Comparison of ENCODE assay signal across 1 cellular context in the genomic region with DNA sequence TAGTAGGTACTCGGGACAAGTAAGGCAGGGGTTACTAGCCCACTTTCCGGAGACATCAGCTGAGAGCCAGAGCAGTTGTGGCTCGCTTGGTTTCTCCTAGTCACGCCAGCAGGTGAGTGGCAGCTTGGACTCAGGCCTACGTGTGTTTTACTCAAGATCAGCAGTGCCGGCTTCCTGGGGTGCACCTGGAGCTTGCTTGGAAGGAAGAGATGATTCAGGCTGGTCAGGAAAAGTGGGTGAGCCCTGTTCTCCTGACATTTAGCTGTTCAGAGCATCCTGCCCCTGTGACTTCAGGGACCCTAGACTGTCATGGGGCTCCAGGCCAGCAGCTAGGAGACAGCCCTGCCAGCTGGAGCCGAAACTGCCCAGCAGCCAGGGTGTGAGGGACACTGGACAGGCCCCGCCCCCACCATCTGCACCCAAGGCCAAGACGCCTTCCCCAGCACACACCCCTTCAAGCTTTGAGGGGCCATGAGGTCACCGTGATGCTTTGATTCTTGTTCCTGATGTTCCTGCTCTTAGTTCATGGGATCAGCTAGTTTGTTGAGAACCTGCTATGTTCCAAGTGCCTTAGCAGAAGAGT.
TF ChIP-seq lines count a peak whose summit lies in the region.

No MANE protein-coding gene starts in this region.

TF ChIP-seq in IMR-90, 13 proteins besides CTCF, POLR2A, EP300 and RAD21 (continued from another document):
- TF ChIP-seq ELK1 (IDR thresholded peaks at IDR 0.05; ENCODE audit: borderline replicate concordance, low read depth, low read length), result no peak
- TF ChIP-seq SMC3 (IDR thresholded peaks at IDR 0.05; ENCODE audit: low read depth, low read length), result no peak
- TF ChIP-seq MAZ (IDR thresholded peaks at IDR 0.05; ENCODE audit: borderline replicate concordance, low read depth, low read length), result no peak
- TF ChIP-seq, protein P1, sequence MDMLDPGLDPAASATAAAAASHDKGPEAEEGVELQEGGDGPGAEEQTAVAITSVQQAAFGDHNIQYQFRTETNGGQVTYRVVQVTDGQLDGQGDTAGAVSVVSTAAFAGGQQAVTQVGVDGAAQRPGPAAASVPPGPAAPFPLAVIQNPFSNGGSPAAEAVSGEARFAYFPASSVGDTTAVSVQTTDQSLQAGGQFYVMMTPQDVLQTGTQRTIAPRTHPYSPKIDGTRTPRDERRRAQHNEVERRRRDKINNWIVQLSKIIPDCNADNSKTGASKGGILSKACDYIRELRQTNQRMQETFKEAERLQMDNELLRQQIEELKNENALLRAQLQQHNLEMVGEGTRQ (IDR thresholded peaks at IDR 0.05; ENCODE audit: low read depth, low read length), result no peak
- TF ChIP-seq MXI1 (IDR thresholded peaks at IDR 0.05; ENCODE audit: borderline replicate concordance, low read depth, low read length), result no peak
TF ChIP-seq in IMR-90: peak in this region for 0.
